ENCODE assay signal across 8 cellular contexts in genomic region chr17:50841949-50842354, GRCh38. TPM values are rescaled to one million over a fixed set of nuclear protein-coding genes. Genes with fewer than 3 reads are reported as not detected.
DNase-seq lines count a peak whose midpoint lies in the region; ATAC-seq and TF ChIP-seq lines count a peak whose summit lies in the region.

No MANE protein-coding gene starts in this region.

- H3K4me3 ChIP-seq in AG10803 (ENCODE audit: low read length) (no peak overlapping the region), GM23338 (no peak overlapping the region), lower lobe of right lung (no peak overlapping the region)

- DNase-seq in AG10803 (ENCODE audit: low read depth) (peak; percentile 55), GM23338 (ENCODE audit: low spot score) (peak; percentile 92), NCI-H345 (lab: John Stamatoyannopoulos, UW) (peak; percentile 60), dermis blood vessel endothelial cell (peak; percentile 80), lower lobe of right lung (peak; percentile 69)
- DNase-seq in activated CD4-positive, alpha-beta T cell treated with anti-CD3 and anti-CD28 coated beads for 1 hour, result peak; percentile 25
- no peak for DNase-seq in stimulated activated naive B cell treated with anti-CD40 and anti-IgM and Interleukin-4, amounts not matched to agents 10 μg/mL and 1 μg/mL and 100 μg/mL, for 72 hours

- H3F3A ChIP-seq in GM23338 (replicated peaks; ENCODE audit: low read depth), result no peaks in the 10 kb centered on the region

- intact Hi-C loops in lower lobe of right lung (cut with DNase I), result no loop called here

- no peaks in the 10 kb centered on the region for H3K9me3 ChIP-seq in lower lobe of right lung

- no peaks in the 10 kb centered on the region for H3K9me2 ChIP-seq in GM23338 (ENCODE audit: insufficient read depth)

- H3K27me3 ChIP-seq in GM23338 (ENCODE audit: insufficient read depth) (no peaks in the 10 kb centered on the region), lower lobe of right lung (ENCODE audit: low read depth) (no peaks in the 10 kb centered on the region)

- H3K36me3 ChIP-seq in GM23338 (ENCODE audit: insufficient read depth) (no peaks in the 10 kb centered on the region), lower lobe of right lung (no peaks in the 10 kb centered on the region)

- no peak overlapping the region for H3K27ac ChIP-seq in GM23338 (ENCODE audit: low read depth)
- no peak overlapping the region for H3K27ac ChIP-seq in lower lobe of right lung

- H3K4me1 Mint-ChIP-seq in GM23338, result peaks cover 11% of the 10 kb centered on the region; the same call in 2 of the 3 replicates
- peaks cover 0 to 6% of the 10 kb centered on the region in 2 donors for H3K4me1 Mint-ChIP-seq in stimulated activated naive B cell treated with anti-CD40 and anti-IgM and Interleukin-4, amounts not matched to agents 10 μg/mL and 1 μg/mL and 100 μg/mL, for 72 hours

- peaks cover 6% of the 10 kb centered on the region for H3K27me3 Mint-ChIP-seq in GM23338 (ENCODE audit: insufficient read depth, low read depth, poor library complexity)
- no peaks in the 10 kb centered on the region for H3K27me3 Mint-ChIP-seq in stimulated activated naive B cell treated with anti-CD40 and anti-IgM and Interleukin-4, amounts not matched to agents 10 μg/mL and 1 μg/mL and 100 μg/mL, for 72 hours

- ATAC-seq in GM23338 (peak; percentile 85), lower lobe of right lung (peak; percentile 74 to 78), GM21360 (IDR thresholded peaks at IDR 0.05; ENCODE audit: unreplicated experiment) (no peak)
- peak; percentile 64 to 82 for ATAC-seq in stimulated activated naive B cell treated with anti-CD40 and anti-IgM and Interleukin-4, amounts not matched to agents 10 μg/mL and 1 μg/mL and 100 μg/mL, for 72 hours (replicated peaks)

- no peaks in the 10 kb centered on the region for H4K20me1 ChIP-seq in GM23338 (replicated peaks; ENCODE audit: insufficient read depth)

- no peaks in the 10 kb centered on the region for H3K36me3 Mint-ChIP-seq in GM23338 (ENCODE audit: low read depth)
- no peaks in the 10 kb centered on the region for H3K36me3 Mint-ChIP-seq in stimulated activated naive B cell treated with anti-CD40 and anti-IgM and Interleukin-4, amounts not matched to agents 10 μg/mL and 1 μg/mL and 100 μg/mL, for 72 hours

- no peaks in the 10 kb centered on the region for H3K9me3 Mint-ChIP-seq in GM23338
- no peaks in the 10 kb centered on the region for H3K9me3 Mint-ChIP-seq in stimulated activated naive B cell treated with anti-CD40 and anti-IgM and Interleukin-4, amounts not matched to agents 10 μg/mL and 1 μg/mL and 100 μg/mL, for 72 hours

- H3K4me1 ChIP-seq in GM23338 (ENCODE audit: insufficient read depth), result no peaks in the 10 kb centered on the region; the same call in 1 of the 2 replicates
- H3K4me1 ChIP-seq in lower lobe of right lung, result no peaks in the 10 kb centered on the region

- H3K4me3 Mint-ChIP-seq in GM23338, result no peak overlapping the region
- no peak overlapping the region for H3K4me3 Mint-ChIP-seq in stimulated activated naive B cell treated with anti-CD40 and anti-IgM and Interleukin-4, amounts not matched to agents 10 μg/mL and 1 μg/mL and 100 μg/mL, for 72 hours

- TF ChIP-seq CTCF in AG10803 (conservative IDR thresholded peaks at IDR 0.05; ENCODE audit: low read length), result peak; percentile 89
- TF ChIP-seq CTCF in GM23338 (conservative IDR thresholded peaks at IDR 0.05; ENCODE audit: low read depth in 2 of 2), result peak; percentile 84 to 91
- TF ChIP-seq CTCF in lower lobe of right lung (IDR thresholded peaks at IDR 0.05), result peak; percentile 82

- H2AFZ ChIP-seq in GM23338, result peak overlapping the region; percentile 93

- no peak overlapping the region for H3K4me2 ChIP-seq in GM23338

- no peak overlapping the region for H3K27ac Mint-ChIP-seq in GM23338
- no peak overlapping the region for H3K27ac Mint-ChIP-seq in stimulated activated naive B cell treated with anti-CD40 and anti-IgM and Interleukin-4, amounts not matched to agents 10 μg/mL and 1 μg/mL and 100 μg/mL, for 72 hours

- no peaks in the 10 kb centered on the region for H3K79me2 ChIP-seq in GM23338 (replicated peaks; ENCODE audit: insufficient read depth)

TF ChIP-seq in GM23338, 12 proteins besides CTCF, POLR2A, EP300 and RAD21:
- no peak for TF ChIP-seq POLR2AphosphoS5 (IDR thresholded peaks at IDR 0.05; ENCODE audit: low read depth)
- TF ChIP-seq CREB1 (CRISPR knock-in tag; IDR thresholded peaks at IDR 0.05; ENCODE audit: low read depth), result no peak
- TF ChIP-seq, protein P1, sequence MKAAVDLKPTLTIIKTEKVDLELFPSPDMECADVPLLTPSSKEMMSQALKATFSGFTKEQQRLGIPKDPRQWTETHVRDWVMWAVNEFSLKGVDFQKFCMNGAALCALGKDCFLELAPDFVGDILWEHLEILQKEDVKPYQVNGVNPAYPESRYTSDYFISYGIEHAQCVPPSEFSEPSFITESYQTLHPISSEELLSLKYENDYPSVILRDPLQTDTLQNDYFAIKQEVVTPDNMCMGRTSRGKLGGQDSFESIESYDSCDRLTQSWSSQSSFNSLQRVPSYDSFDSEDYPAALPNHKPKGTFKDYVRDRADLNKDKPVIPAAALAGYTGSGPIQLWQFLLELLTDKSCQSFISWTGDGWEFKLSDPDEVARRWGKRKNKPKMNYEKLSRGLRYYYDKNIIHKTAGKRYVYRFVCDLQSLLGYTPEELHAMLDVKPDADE (IDR thresholded peaks at IDR 0.05), result no peak
- no peak for TF ChIP-seq ZNF331 (CRISPR knock-in tag; IDR thresholded peaks at IDR 0.05; ENCODE audit: low read depth)

RNA-seq across cellular contexts. Expression of gene WFIKKN2, which starts 6.6 kb away (rescaled TPM):
- total RNA-seq in GM23338 (2014; rRNA removed; shearing (Covaris generic)), result not detected in 2 replicates
- polyA plus RNA-seq in GM23338 (2016; fragmentation: Nextera tagmentation; extraction: Ambion mirVana), result not detected in 2 replicates
- total RNA-seq in dermis blood vessel endothelial cell (not detected in 2 replicates), lower lobe of right lung (0.35 TPM)

RNA-seq across cellular contexts. Expression of gene TOB1, which starts 24.2 kb away (rescaled TPM):
- 12.1 and 15.3 TPM in 2 replicates for total RNA-seq in GM23338 (2014; rRNA removed; shearing (Covaris generic))
- 41.2 and 46.9 TPM in 2 replicates for polyA plus RNA-seq in GM23338 (2016; fragmentation: Nextera tagmentation; extraction: Ambion mirVana)
- total RNA-seq in dermis blood vessel endothelial cell (2.9 and 4.4 TPM in 2 replicates), lower lobe of right lung (72.9 TPM)
